ENCODE assay signal across 1 cellular context in genomic region chr2:235724964-235725603, GRCh38.
TF ChIP-seq lines count a peak whose summit lies in the region.

No MANE protein-coding gene starts in this region.

TF ChIP-seq in GM23338, 12 proteins besides CTCF, POLR2A, EP300 and RAD21 (continued from another document):
- TF ChIP-seq ZNF462 (CRISPR knock-in tag; IDR thresholded peaks at IDR 0.05): no peak
- no peak for TF ChIP-seq EZH2 (IDR thresholded peaks at IDR 0.05; ENCODE audit: low read depth, unreplicated experiment)
TF ChIP-seq in GM23338: peak in this region for 0.
